Comparison of ENCODE assay signal across 25 cellular contexts in the genomic region with DNA sequence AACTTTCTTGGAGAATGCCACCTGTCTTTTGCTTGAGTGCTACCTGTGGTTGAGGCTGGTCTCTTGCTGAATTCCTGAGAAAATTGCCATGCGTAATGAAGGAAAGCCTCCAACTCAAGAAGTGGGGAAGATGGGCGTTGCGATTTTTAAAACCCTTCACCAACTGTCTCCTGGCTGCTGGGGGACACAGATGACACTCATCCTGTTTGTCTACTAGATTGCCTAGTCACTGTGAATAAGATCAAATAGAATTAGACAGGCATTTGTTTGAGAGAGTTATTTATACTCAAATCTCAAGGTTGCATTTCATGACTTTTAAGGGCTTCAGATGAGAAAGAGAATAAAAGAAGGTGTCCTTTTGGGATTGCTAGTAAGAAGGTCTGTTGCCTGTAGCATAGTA.
"Had no signal": no experiment of that assay in that cellular context is flagged by ENCODE, and none has a peak within 500 bp of the region (broad histone marks: within the 10 kb centered on the region; RNA-seq: fewer than 3 reads in every experiment).

No MANE protein-coding gene starts in this region.

- H3K4me3 ChIP-seq: adrenal gland, body of pancreas, breast epithelium had no signal

- H3K27me3 Mint-ChIP-seq: activated CD4-positive, alpha-beta memory T cell treated with anti-CD3 and anti-CD28 coated beads for 36 hours had no signal

- H3K4me1 ChIP-seq: adrenal gland, body of pancreas, breast epithelium had no signal

- H3K27ac ChIP-seq: adrenal gland, body of pancreas, breast epithelium, WERI-Rb-1 had no signal

- H3K27me3 ChIP-seq: adrenal gland, body of pancreas, breast epithelium had no signal

- H3K27ac Mint-ChIP-seq: activated CD4-positive, alpha-beta memory T cell treated with anti-CD3 and anti-CD28 coated beads for 36 hours; activated CD4-positive, alpha-beta T cell treated with anti-CD3 and anti-CD28 coated beads for 36 hours; activated naive CD4-positive, alpha-beta T cell treated with anti-CD3 and anti-CD28 coated beads for 36 hours; activated naive CD4-positive, alpha-beta T cell treated with anti-CD3 and anti-CD28 coated beads, Interleukin-2, amount 50 U/mL, for 72 hours; activated T-helper 1 cell treated with anti-CD3 and anti-CD28 coated beads, Interleukin-12 subunit alpha, Interleukin-12 subunit beta, Interleukin-2, Interleukin-4 antibody, amounts not matched to agents 30 ng/mL and 10 ng/mL and 1 ng/mL, durations not matched to agents 14 hours and 24 hours and 36 hours had no signal

- ATAC-seq: activated CD4-positive, alpha-beta T cell treated with anti-CD3 and anti-CD28 coated beads for 36 hours; activated naive CD4-positive, alpha-beta T cell treated with anti-CD3 and anti-CD28 coated beads, Interleukin-2, amount 50 U/mL, for 72 hours; activated T-cell treated with anti-CD3 and anti-CD28 coated beads, Interleukin-2, amount 50 U/mL, for 4 hours; body of pancreas had no signal

- DNase-seq: activated CD4-positive, alpha-beta memory T cell treated with anti-CD3 and anti-CD28 coated beads for 36 hours; activated CD4-positive, alpha-beta T cell treated with anti-CD3 and anti-CD28 coated beads for 36 hours; activated CD4-positive, alpha-beta T cell treated with anti-CD3 and anti-CD28 coated beads, Interleukin-2, amount 50 U/mL, for 1 hour; activated CD8-positive, alpha-beta memory T cell treated with anti-CD3 and anti-CD28 coated beads, Interleukin-2, amount 50 U/mL, for 4 hours; activated gamma-delta T cell treated with Interleukin-2 at 50 U/mL for 16 hours; activated naive CD4-positive, alpha-beta T cell treated with anti-CD3 and anti-CD28 coated beads for 36 hours; activated T-cell treated with anti-CD3 and anti-CD28 coated beads for 4 hours; activated T-cell treated with anti-CD3 and anti-CD28 coated beads, Interleukin-2, amount 50 U/mL, for 4 hours; adrenal gland; body of pancreas; NCI-H1092 treated with DMSO at 0.1 percent for 48 hours; NCI-H1694; NCI-H1930; NCI-H2081 treated with DMSO at 0.1 percent for 48 hours; NCI-H226; NCI-H446 treated with DMSO at 0.1 percent for 48 hours; NCI-H524; NCI-H774; OCI-M1; Right ventricle myocardium superior; T1000; WERI-Rb-1 had no signal

- H3K4me3 Mint-ChIP-seq: activated CD4-positive, alpha-beta memory T cell treated with anti-CD3 and anti-CD28 coated beads for 36 hours; activated CD4-positive, alpha-beta T cell treated with anti-CD3 and anti-CD28 coated beads for 36 hours; activated naive CD4-positive, alpha-beta T cell treated with anti-CD3 and anti-CD28 coated beads for 36 hours; activated T-cell treated with anti-CD3 and anti-CD28 coated beads, Interleukin-2, amount 50 U/mL, for 4 hours; activated T-helper 1 cell treated with anti-CD3 and anti-CD28 coated beads, Interleukin-12 subunit alpha, Interleukin-12 subunit beta, Interleukin-2, Interleukin-4 antibody, amounts not matched to agents 30 ng/mL and 10 ng/mL and 1 ng/mL, durations not matched to agents 14 hours and 24 hours and 36 hours had no signal

- H3K9me3 Mint-ChIP-seq: activated CD4-positive, alpha-beta memory T cell treated with anti-CD3 and anti-CD28 coated beads for 36 hours; activated naive CD4-positive, alpha-beta T cell treated with anti-CD3 and anti-CD28 coated beads for 36 hours; activated T-cell treated with anti-CD3 and anti-CD28 coated beads, Interleukin-2, amount 50 U/mL, for 4 hours had no signal

- H3K9me3 ChIP-seq: adrenal gland, body of pancreas, breast epithelium had no signal

- H3K36me3 ChIP-seq: adrenal gland, breast epithelium, WERI-Rb-1 had no signal
